ENCODE assay signal across 22 cellular contexts in genomic region chr3:140296796-140297352, GRCh38.
DNase-seq lines count a peak whose midpoint lies in the region; ATAC-seq and TF ChIP-seq lines count a peak whose summit lies in the region.
"Had no signal": no experiment of that assay in that cellular context is flagged by ENCODE, and none has a peak within 500 bp of the region (broad histone marks: within the 10 kb centered on the region; RNA-seq: fewer than 3 reads in every experiment).

No MANE protein-coding gene starts in this region.

- H3K4me1 Mint-ChIP-seq in WTC11 = peaks cover 57% of the 10 kb centered on the region
- H3K4me1 Mint-ChIP-seq: stimulated activated naive B cell treated with anti-CD40 and anti-IgM and Interleukin-4, amounts not matched to agents 10 μg/mL and 1 μg/mL and 100 μg/mL, for 72 hours had no signal

- 48 to 51% methylated on average over 3 of the region's 3 CpGs for WGBS in testis, 2 donors

- intact Hi-C loops in Right ventricle myocardium inferior (cut with DNase I) (loop anchor here (10.0 kb wide), 1 partner anchor 438 kb away; no protein-coding TSS in a partner anchor), left ventricle myocardium inferior (cut with micrococcal nuclease) (no loop called here), testis (cut with DNase I; ENCODE audit: low total_unique reads) (no loop called here), upper lobe of right lung (cut with DNase I) (no loop called here)

- DNase-seq in Right ventricle myocardium inferior (ENCODE audit: missing footprints) (no peak), left ventricle myocardium inferior (no peak), WTC11 (ENCODE audit: low spot score) (no peak), fibroblast of the aortic adventitia (ENCODE audit: low read depth) (peak; percentile 66), testis (peak; percentile 17), upper lobe of right lung (no peak), T-helper 1 cell (no peak)
- DNase-seq: activated CD4-positive, alpha-beta T cell treated with anti-CD3 and anti-CD28 coated beads for 48 hours; activated CD8-positive, alpha-beta memory T cell treated with anti-CD3 and anti-CD28 coated beads, Interleukin-2, amount 50 U/mL, for 4 hours; activated naive CD4-positive, alpha-beta T cell treated with Interleukin-2 at 50 U/mL for 16 hours; brain microvascular endothelial cell; effector memory CD8-positive, alpha-beta T cell; NCI-H1930; NCI-H524; pancreas; stimulated activated naive B cell treated with anti-CD40 and anti-IgM and Interleukin-4, amounts not matched to agents 10 μg/mL and 1 μg/mL and 100 μg/mL, for 72 hours had no signal

- peak; percentile 73 for ATAC-seq in Right ventricle myocardium inferior
- peak; percentile 13 for ATAC-seq in WTC11
- no peak for ATAC-seq in GM19463 (IDR thresholded peaks at IDR 0.05; ENCODE audit: unreplicated experiment)
- no peak for ATAC-seq in upper lobe of right lung
- ATAC-seq: A549; effector memory CD8-positive, alpha-beta T cell; HCT116; SK-N-SH treated with all-trans-retinoic acid at 6 μM for 48 hours; stimulated activated naive B cell treated with anti-CD40 and anti-IgM and Interleukin-4, amounts not matched to agents 10 μg/mL and 1 μg/mL and 100 μg/mL, for 72 hours had no signal

- CTCF ChIA-PET in WTC11 (lab: Charles Lee) = interaction anchor here (0.8 to 1.7 kb wide), 2 partner anchors 162 to 168 kb away, joined by 3 to 8 read pairs; no protein-coding TSS in a partner anchor

- POLR2A ChIA-PET in WTC11 (lab: Charles Lee) = no interaction called here

- H3K27ac ChIP-seq in left ventricle myocardium inferior (replicated peaks) (no peak overlapping the region), testis (no peak overlapping the region), upper lobe of right lung (no peak overlapping the region)
- H3K27ac ChIP-seq: A549, brain microvascular endothelial cell, pancreas had no signal

- no peaks in the 10 kb centered on the region for H3K36me3 ChIP-seq in left ventricle myocardium inferior
- H3K36me3 ChIP-seq in testis (ENCODE audit: low read depth, missing control alignments) = no peaks in the 10 kb centered on the region
- no peaks in the 10 kb centered on the region for H3K36me3 ChIP-seq in upper lobe of right lung
- H3K36me3 ChIP-seq: brain microvascular endothelial cell, pancreas had no signal

- no peak overlapping the region for H3K4me3 Mint-ChIP-seq in WTC11
- H3K4me3 Mint-ChIP-seq: effector memory CD8-positive, alpha-beta T cell; stimulated activated naive B cell treated with anti-CD40 and anti-IgM and Interleukin-4, amounts not matched to agents 10 μg/mL and 1 μg/mL and 100 μg/mL, for 72 hours; type B pancreatic cell had no signal

- H3K4me3 ChIP-seq in left ventricle myocardium inferior (no peak overlapping the region), fibroblast of the aortic adventitia (ENCODE audit: low read depth, low read length) (no peak overlapping the region), testis (no peak overlapping the region), upper lobe of right lung (no peak overlapping the region)
- H3K4me3 ChIP-seq: A549, lung, pancreas had no signal

- H3K27me3 ChIP-seq in left ventricle myocardium inferior (ENCODE audit: low read depth) = no peaks in the 10 kb centered on the region
- no peaks in the 10 kb centered on the region for H3K27me3 ChIP-seq in testis
- no peaks in the 10 kb centered on the region for H3K27me3 ChIP-seq in upper lobe of right lung
- H3K27me3 ChIP-seq: brain microvascular endothelial cell, pancreas had no signal

- no peaks in the 10 kb centered on the region for H3K27me3 Mint-ChIP-seq in WTC11 (ENCODE audit: low read depth)
- H3K27me3 Mint-ChIP-seq: type B pancreatic cell had no signal

- H3K9me3 Mint-ChIP-seq in WTC11 = peaks cover 13% of the 10 kb centered on the region
- H3K9me3 Mint-ChIP-seq: type B pancreatic cell had no signal

- H3K9me3 ChIP-seq in left ventricle myocardium inferior (replicated peaks) (no peaks in the 10 kb centered on the region), testis (no peaks in the 10 kb centered on the region), upper lobe of right lung (no peaks in the 10 kb centered on the region)
- H3K9me3 ChIP-seq: A549, pancreas had no signal

- H3K27ac Mint-ChIP-seq in WTC11 = no peak overlapping the region
- H3K27ac Mint-ChIP-seq: effector memory CD8-positive, alpha-beta T cell; stimulated activated naive B cell treated with anti-CD40 and anti-IgM and Interleukin-4, amounts not matched to agents 10 μg/mL and 1 μg/mL and 100 μg/mL, for 72 hours; type B pancreatic cell had no signal

- TF ChIP-seq CTCF in left ventricle myocardium inferior (IDR thresholded peaks at IDR 0.05; ENCODE audit: borderline replicate concordance) (no peak), WTC11 (IDR thresholded peaks at IDR 0.05) (no peak), fibroblast of the aortic adventitia (IDR thresholded peaks at IDR 0.05; ENCODE audit: insufficient read depth, low read length) (no peak), testis (IDR thresholded peaks at IDR 0.05) (no peak), upper lobe of right lung (IDR thresholded peaks at IDR 0.05) (no peak)

- H3K4me1 ChIP-seq in left ventricle myocardium inferior = no peaks in the 10 kb centered on the region
- H3K4me1 ChIP-seq in testis = peaks cover 7% of the 10 kb centered on the region
- H3K4me1 ChIP-seq in upper lobe of right lung = no peaks in the 10 kb centered on the region
- H3K4me1 ChIP-seq: A549, pancreas had no signal

- peaks cover 4% of the 10 kb centered on the region; the same call in 1 of the 2 replicates for H3K36me3 Mint-ChIP-seq in WTC11
- H3K36me3 Mint-ChIP-seq: stimulated activated naive B cell treated with anti-CD40 and anti-IgM and Interleukin-4, amounts not matched to agents 10 μg/mL and 1 μg/mL and 100 μg/mL, for 72 hours; type B pancreatic cell had no signal

- no peak for TF ChIP-seq POLR2A in testis (IDR thresholded peaks at IDR 0.05)

TF ChIP-seq in WTC11, 78 proteins besides CTCF, POLR2A, EP300 and RAD21 (continues in another document):
- no peak for TF ChIP-seq SMAD4 (CRISPR knock-in tag; IDR thresholded peaks at IDR 0.05)
- no peak for TF ChIP-seq ZNF671 (CRISPR knock-in tag; IDR thresholded peaks at IDR 0.05)
- no peak for TF ChIP-seq ZNF138 (CRISPR knock-in tag; conservative IDR thresholded peaks at IDR 0.05)
- TF ChIP-seq CREM (CRISPR knock-in tag; IDR thresholded peaks at IDR 0.05) = no peak
- no peak for TF ChIP-seq TEAD4 (CRISPR knock-in tag; IDR thresholded peaks at IDR 0.05)
- TF ChIP-seq RELA (CRISPR knock-in tag; IDR thresholded peaks at IDR 0.05; ENCODE audit: borderline replicate concordance) = no peak
- TF ChIP-seq ETV6 (CRISPR knock-in tag; IDR thresholded peaks at IDR 0.05) = no peak
- TF ChIP-seq STAT6 (CRISPR knock-in tag; conservative IDR thresholded peaks at IDR 0.05; ENCODE audit: low read depth) = no peak
- no peak for TF ChIP-seq E2F5 (CRISPR knock-in tag; IDR thresholded peaks at IDR 0.05)
- TF ChIP-seq MLX (CRISPR knock-in tag; IDR thresholded peaks at IDR 0.05) = no peak
- TF ChIP-seq USF1 (CRISPR knock-in tag; IDR thresholded peaks at IDR 0.05) = no peak
- no peak for TF ChIP-seq ZNF219 (CRISPR knock-in tag; IDR thresholded peaks at IDR 0.05; ENCODE audit: borderline replicate concordance)
- no peak for TF ChIP-seq SMAD3 (CRISPR knock-in tag; IDR thresholded peaks at IDR 0.05; ENCODE audit: borderline replicate concordance)

Comparison
In these comparisons a context has a peak if more than half of its experiments do, and no peak if none do; other contexts are left out.
1. ATAC-seq: peak in Right ventricle myocardium inferior (single experiment) and WTC11 (single experiment); none in GM19463 (single experiment) and upper lobe of right lung (single experiment).
2. DNase-seq: peak in fibroblast of the aortic adventitia (single experiment) and testis (single experiment); none in Right ventricle myocardium inferior (single experiment), left ventricle myocardium inferior (single experiment), WTC11 (single experiment), upper lobe of right lung (single experiment) and T-helper 1 cell (0 of 5).